ENCODE assay signal across 19 cellular contexts in genomic region chr17:37546242-37546641, GRCh38.
"Had no signal": no experiment of that assay in that cellular context is flagged by ENCODE, and none has a peak within 500 bp of the region (broad histone marks: within the 10 kb centered on the region; RNA-seq: fewer than 3 reads in every experiment).

No MANE protein-coding gene starts in this region.

- ATAC-seq: activated CD8-positive, alpha-beta T cell treated with anti-CD3 and anti-CD28 coated beads, Interleukin-2, amount 10 ng/mL, durations not matched to agents 7 days and 5 days; psoas muscle; right lobe of liver had no signal

- DNase-seq: activated CD4-positive, alpha-beta T cell treated with anti-CD3 and anti-CD28 coated beads for 36 hours; activated CD8-positive, alpha-beta memory T cell treated with anti-CD3 and anti-CD28 coated beads, Interleukin-2, amount 50 U/mL, for 48 hours; activated CD8-positive, alpha-beta T cell treated with anti-CD3 and anti-CD28 coated beads, Interleukin-2, amount 10 ng/mL, durations not matched to agents 7 days and 5 days; activated naive CD4-positive, alpha-beta T cell treated with anti-CD3 and anti-CD28 coated beads for 36 hours; amygdala; brain microvascular endothelial cell; dorsolateral prefrontal cortex; esophagus squamous epithelium; hippocampal formation; kidney glomerular epithelial cell; nucleus accumbens; psoas muscle; right lobe of liver; SJCRH30; stimulated activated CD4-positive, alpha-beta T cell treated with anti-CD3 and anti-CD28 coated beads, Interleukin-2, amount 100 ng/mL, for 24 hours; stimulated activated naive CD4-positive, alpha-beta T cell treated with Interleukin-2 at 50 U/mL for 16 hours; T1000; upper lobe of left lung; WERI-Rb-1 had no signal

- H3K27me3 ChIP-seq: brain microvascular endothelial cell, dorsolateral prefrontal cortex, esophagus squamous epithelium, right lobe of liver, SJCRH30, upper lobe of left lung had no signal

- H3K27me3 Mint-ChIP-seq: activated CD4-positive, alpha-beta T cell treated with anti-CD3 and anti-CD28 coated beads for 36 hours had no signal

- H3K4me3 Mint-ChIP-seq: activated CD4-positive, alpha-beta T cell treated with anti-CD3 and anti-CD28 coated beads for 36 hours; activated CD8-positive, alpha-beta T cell treated with anti-CD3 and anti-CD28 coated beads, Interleukin-2, amount 10 ng/mL, durations not matched to agents 7 days and 5 days; activated naive CD4-positive, alpha-beta T cell treated with anti-CD3 and anti-CD28 coated beads for 36 hours had no signal

- H3K4me3 ChIP-seq: dorsolateral prefrontal cortex, esophagus squamous epithelium, psoas muscle, right lobe of liver, SJCRH30, upper lobe of left lung had no signal

- H3K9me3 ChIP-seq: esophagus squamous epithelium, psoas muscle, right lobe of liver, SJCRH30, upper lobe of left lung had no signal

- H3K4me1 ChIP-seq: right lobe of liver, SJCRH30 had no signal

- H3K27ac ChIP-seq: brain microvascular endothelial cell, esophagus squamous epithelium, psoas muscle, right lobe of liver, SJCRH30, upper lobe of left lung, WERI-Rb-1 had no signal

- H3K27ac Mint-ChIP-seq: activated CD8-positive, alpha-beta T cell treated with anti-CD3 and anti-CD28 coated beads, Interleukin-2, amount 10 ng/mL, durations not matched to agents 7 days and 5 days; activated naive CD4-positive, alpha-beta T cell treated with anti-CD3 and anti-CD28 coated beads for 36 hours had no signal

- H3K9me3 Mint-ChIP-seq: activated naive CD4-positive, alpha-beta T cell treated with anti-CD3 and anti-CD28 coated beads for 36 hours had no signal
